13 cellular contexts compared by ENCODE assay signal in genomic region chr15:48627260-48627969, GRCh38. TPM values are rescaled to one million over a fixed set of nuclear protein-coding genes. Genes with fewer than 3 reads are reported as not detected.
DNase-seq lines count a peak whose midpoint lies in the region; ATAC-seq and TF ChIP-seq lines count a peak whose summit lies in the region.
"Had no signal": no experiment of that assay in that cellular context is flagged by ENCODE, and none has a peak within 500 bp of the region (broad histone marks: within the 10 kb centered on the region; RNA-seq: fewer than 3 reads in every experiment).

No MANE protein-coding gene starts in this region.

- H3K4me3 ChIP-seq in osteoblast (ENCODE audit: insufficient read depth, low read length) = peak overlapping the region; percentile 12
- no peak overlapping the region for H3K4me3 ChIP-seq in adrenal gland

- no peak overlapping the region for H3K27ac Mint-ChIP-seq in stimulated activated memory B cell treated with anti-CD40 and anti-IgM and Interleukin-4, amounts not matched to agents 10 μg/mL and 1 μg/mL and 100 μg/mL, for 72 hours
- H3K27ac Mint-ChIP-seq: activated CD8-positive, alpha-beta T cell treated with anti-CD3 and anti-CD28 coated beads for 36 hours; activated naive CD8-positive, alpha-beta T cell; effector memory CD8-positive, alpha-beta T cell had no signal

- peak; percentile 97 for ATAC-seq in esophagus mucosa
- ATAC-seq in stimulated activated memory B cell treated with anti-CD40 and anti-IgM and Interleukin-4, amounts not matched to agents 10 μg/mL and 1 μg/mL and 100 μg/mL, for 72 hours = no peak
- no peak for ATAC-seq in HG02623 (IDR thresholded peaks at IDR 0.05; ENCODE audit: unreplicated experiment)
- ATAC-seq: activated CD8-positive, alpha-beta T cell treated with anti-CD3 and anti-CD28 coated beads for 36 hours; effector memory CD8-positive, alpha-beta T cell had no signal

- H2AFZ ChIP-seq in osteoblast (ENCODE audit: low read length) = no peak overlapping the region

- intact Hi-C loops in adrenal gland (cut with DNase I) = no loop called here

- H3K79me2 ChIP-seq in osteoblast (ENCODE audit: insufficient read depth, low read length) = peaks cover 99% of the 10 kb centered on the region

- no peak overlapping the region for H3K4me3 Mint-ChIP-seq in stimulated activated memory B cell treated with anti-CD40 and anti-IgM and Interleukin-4, amounts not matched to agents 10 μg/mL and 1 μg/mL and 100 μg/mL, for 72 hours
- H3K4me3 Mint-ChIP-seq: activated CD8-positive, alpha-beta T cell treated with anti-CD3 and anti-CD28 coated beads for 36 hours; activated naive CD8-positive, alpha-beta T cell; effector memory CD8-positive, alpha-beta T cell had no signal

- no peaks in the 10 kb centered on the region for H3K36me3 Mint-ChIP-seq in stimulated activated memory B cell treated with anti-CD40 and anti-IgM and Interleukin-4, amounts not matched to agents 10 μg/mL and 1 μg/mL and 100 μg/mL, for 72 hours
- H3K36me3 Mint-ChIP-seq: activated naive CD8-positive, alpha-beta T cell had no signal

- TF ChIP-seq CTCF in osteoblast (IDR thresholded peaks at IDR 0.05; ENCODE audit: extremely low read depth, low read depth, low read length) (no peak), adrenal gland (IDR thresholded peaks at IDR 0.05) (no peak)

- H3K4me2 ChIP-seq in osteoblast (ENCODE audit: insufficient read depth, low read length) = peak overlapping the region; percentile 35

- H3K9me3 ChIP-seq in osteoblast (ENCODE audit: low read depth, low read length) (no peaks in the 10 kb centered on the region), adrenal gland (replicated peaks in 1 of 3) (no peaks in the 10 kb centered on the region)
- H3K9me3 ChIP-seq: neutrophil had no signal

- H3K4me1 Mint-ChIP-seq in stimulated activated memory B cell treated with anti-CD40 and anti-IgM and Interleukin-4, amounts not matched to agents 10 μg/mL and 1 μg/mL and 100 μg/mL, for 72 hours = peaks cover 6% of the 10 kb centered on the region

- H3K27ac ChIP-seq in osteoblast (ENCODE audit: low read depth, low read length) = peak overlapping the region; percentile 82
- H3K27ac ChIP-seq in adrenal gland = no peak overlapping the region
- H3K27ac ChIP-seq: neutrophil had no signal

- H3K9me3 Mint-ChIP-seq in stimulated activated memory B cell treated with anti-CD40 and anti-IgM and Interleukin-4, amounts not matched to agents 10 μg/mL and 1 μg/mL and 100 μg/mL, for 72 hours = no peaks in the 10 kb centered on the region
- H3K9me3 Mint-ChIP-seq: activated CD8-positive, alpha-beta T cell treated with anti-CD3 and anti-CD28 coated beads for 36 hours; effector memory CD8-positive, alpha-beta T cell had no signal

- H3K27me3 Mint-ChIP-seq in stimulated activated memory B cell treated with anti-CD40 and anti-IgM and Interleukin-4, amounts not matched to agents 10 μg/mL and 1 μg/mL and 100 μg/mL, for 72 hours = no peaks in the 10 kb centered on the region
- H3K27me3 Mint-ChIP-seq: activated CD8-positive, alpha-beta T cell treated with anti-CD3 and anti-CD28 coated beads for 36 hours had no signal

- peaks cover 71% of the 10 kb centered on the region for H4K20me1 ChIP-seq in osteoblast (ENCODE audit: insufficient read depth, low read length)

- H3K4me1 ChIP-seq in osteoblast (ENCODE audit: insufficient read depth, low read length) (peaks cover 62% of the 10 kb centered on the region), adrenal gland (replicated peaks in 1 of 2) (peaks cover 0 to 7% of the 10 kb centered on the region in 2 donors)

- 75 to 84% (median 81%) methylated on average over 8 of the region's 8 CpGs for WGBS in adrenal gland, 4 donors

- H3K27me3 ChIP-seq in osteoblast (ENCODE audit: insufficient read depth, low read length) (no peaks in the 10 kb centered on the region), adrenal gland (no peaks in the 10 kb centered on the region)
- H3K27me3 ChIP-seq: neutrophil had no signal

- no peak for TF ChIP-seq POLR2A in adrenal gland (IDR thresholded peaks at IDR 0.05)

- H3K36me3 ChIP-seq in osteoblast (ENCODE audit: insufficient read depth, low read length) (peaks cover 50% of the 10 kb centered on the region), adrenal gland (replicated peaks in 1 of 2) (no peaks in the 10 kb centered on the region)
- H3K36me3 ChIP-seq: neutrophil had no signal

- DNase-seq in EH (ENCODE audit: low read depth) (peak; percentile 84), osteoblast (ENCODE audit: insufficient read length, low spot score, missing footprints) (peak; percentile 58), germinal center (ENCODE audit: low spot score) (no peak), adrenal gland (no peak)
- DNase-seq: activated CD8-positive, alpha-beta T cell treated with anti-CD3 and anti-CD28 coated beads for 36 hours; effector memory CD8-positive, alpha-beta T cell; NK-92 treated with Interleukin-12 subunit alpha and Interleukin-12 subunit beta, amount 100 ng/mL, for 24 hours had no signal

TF ChIP-seq in PFSK-1, 5 proteins besides CTCF, POLR2A, EP300 and RAD21:
- TF ChIP-seq POLR2AphosphoS5 (IDR thresholded peaks at IDR 0.05; ENCODE audit: low read depth, low read length) (no peak), SIN3A (IDR thresholded peaks at IDR 0.05; ENCODE audit: borderline replicate concordance, insufficient read depth, low read length) (peak; percentile 37; the same call in 1 of the 2 replicates), TAF1 (IDR thresholded peaks at IDR 0.05; ENCODE audit: borderline replicate concordance, insufficient read depth, low read length) (no peak)

RNA-seq across cellular contexts. Expression of gene FBN1, which starts 18.1 kb away (rescaled TPM):
- 106 TPM for polyA plus RNA-seq in PFSK-1 (2012; ENCODE audit: insufficient read length, low read depth)
- 6.9 TPM for total RNA-seq in esophagus mucosa
- 1,453 and 1,556 TPM in 2 replicates for total RNA-seq in osteoblast
- total RNA-seq in adrenal gland = 10 to 100 TPM; 30.2 to 84.6 (median 58.5) TPM
- 10 to 100 TPM in 2 of 3 donors, 1 to 10 TPM in 1; 5.6 to 15.3 (median 12.3) TPM for polyA plus RNA-seq in adrenal gland

Comparison
In these comparisons a context has a peak if more than half of its experiments do, and no peak if none do; other contexts are left out.
1. DNase-seq: peak in EH (single experiment) and osteoblast (single experiment); none in germinal center (single experiment) and adrenal gland (0 of 7).
2. RNA of gene FBN1, which starts 18.1 kb away (total RNA-seq): 1,453 to 1,556 TPM in osteoblast; 30.2 to 84.6 TPM in adrenal gland and 6.9 TPM in esophagus mucosa (single experiment); every median in the first group is over 10 times any median in the second.